ENCODE assay signal across 1 cellular context in genomic region chr7:99325597-99326407, GRCh38.
TF ChIP-seq lines count a peak whose summit lies in the region.

ARPC1A (plus strand) TSS chr7:99325898; CDS start chr7:99333354, 7,456 bp downstream.

TF ChIP-seq in HepG2, 621 proteins besides CTCF, POLR2A, EP300 and RAD21 (continued from another document and continues in another):
- peak; percentile 95 for TF ChIP-seq ZNF770 (CRISPR knock-in tag; IDR thresholded peaks at IDR 0.05)
- peak; percentile 64; the same call in 1 of the 2 replicates for TF ChIP-seq ZSCAN30 (CRISPR knock-in tag; IDR thresholded peaks at IDR 0.05)
- peak; percentile 87; the same call in 1 of the 2 replicates for TF ChIP-seq NR0B2 (CRISPR knock-in tag; IDR thresholded peaks at IDR 0.05)
- no peak for TF ChIP-seq USF2 (IDR thresholded peaks at IDR 0.05; ENCODE audit: low read depth, low read length)
- TF ChIP-seq USF2 (CRISPR knock-in tag; IDR thresholded peaks at IDR 0.05; ENCODE audit: borderline replicate concordance) = no peak; the same call in 1 of the 2 replicates
- TF ChIP-seq ZNF260 (CRISPR knock-in tag; IDR thresholded peaks at IDR 0.05; ENCODE audit: borderline replicate concordance, low read depth) = no peak
- no peak for TF ChIP-seq ZNF746 (CRISPR knock-in tag; IDR thresholded peaks at IDR 0.05)
- no peak for TF ChIP-seq CSRNP2 (CRISPR knock-in tag; conservative IDR thresholded peaks at IDR 0.05; ENCODE audit: low read depth)
- TF ChIP-seq ATF5 (CRISPR knock-in tag; IDR thresholded peaks at IDR 0.05; ENCODE audit: low read depth) = no peak
- peak; percentile 44; the same call in 1 of the 2 replicates for TF ChIP-seq WIZ (CRISPR knock-in tag; IDR thresholded peaks at IDR 0.05)
- no peak for TF ChIP-seq ATF1 (CRISPR knock-in tag; IDR thresholded peaks at IDR 0.05)
- no peak for TF ChIP-seq SIX1 (CRISPR knock-in tag; IDR thresholded peaks at IDR 0.05; ENCODE audit: borderline replicate concordance)
- TF ChIP-seq ASH2L (IDR thresholded peaks at IDR 0.05; ENCODE audit: insufficient read length, low read depth, low read length) = peak; percentile 77
- peak; percentile 54; the same call in 1 of the 2 replicates for TF ChIP-seq SP4 (CRISPR knock-in tag; IDR thresholded peaks at IDR 0.05)
- TF ChIP-seq MAFG (CRISPR knock-in tag; IDR thresholded peaks at IDR 0.05) = no peak
- TF ChIP-seq RNF2 (conservative IDR thresholded peaks at IDR 0.05; ENCODE audit: low read depth) = no peak
- TF ChIP-seq ZNF740 (CRISPR knock-in tag; IDR thresholded peaks at IDR 0.05) = peak; percentile 73
- TF ChIP-seq GLMP (CRISPR knock-in tag; IDR thresholded peaks at IDR 0.05; ENCODE audit: borderline replicate concordance) = no peak
- no peak for TF ChIP-seq ZNF276 (CRISPR knock-in tag; IDR thresholded peaks at IDR 0.05; ENCODE audit: low read depth)
- peak; percentile 66; the same call in 1 of the 2 replicates for TF ChIP-seq KDM5A (IDR thresholded peaks at IDR 0.05; ENCODE audit: borderline replicate concordance, low read length)
- TF ChIP-seq SMAD3 (CRISPR knock-in tag; IDR thresholded peaks at IDR 0.05) = peak; percentile 40; the same call in 1 of the 2 replicates
- peak; percentile 89 for TF ChIP-seq XRCC5 (optimal IDR thresholded peaks at IDR 0.05; ENCODE audit: low read length)
- TF ChIP-seq ZFP36 (IDR thresholded peaks at IDR 0.05; ENCODE audit: borderline replicate concordance, low read depth, low read length, partially characterized antibody) = no peak
- TF ChIP-seq KLF6 (CRISPR knock-in tag; IDR thresholded peaks at IDR 0.05) = peak; percentile 89
- TF ChIP-seq BRF2 (CRISPR knock-in tag; IDR thresholded peaks at IDR 0.05) = no peak
- TF ChIP-seq SNAPC2 (CRISPR knock-in tag; IDR thresholded peaks at IDR 0.05) = no peak
- peak; percentile 73; the same call in 1 of the 2 replicates for TF ChIP-seq ZBTB26 (CRISPR knock-in tag; IDR thresholded peaks at IDR 0.05; ENCODE audit: borderline replicate concordance)
- no peak for TF ChIP-seq CHD2 (IDR thresholded peaks at IDR 0.05; ENCODE audit: low read depth, low read length)
- TF ChIP-seq ZIK1 (CRISPR knock-in tag; IDR thresholded peaks at IDR 0.05; ENCODE audit: borderline replicate concordance, low read depth) = peak; percentile 91; the same call in 1 of the 2 replicates
- no peak; the same call in 1 of the 2 replicates for TF ChIP-seq ZNF691 (CRISPR knock-in tag; IDR thresholded peaks at IDR 0.05; ENCODE audit: borderline replicate concordance, low read depth)
- no peak for TF ChIP-seq NFRKB (IDR thresholded peaks at IDR 0.05)
- TF ChIP-seq MLX (CRISPR knock-in tag; IDR thresholded peaks at IDR 0.05) = no peak
- TF ChIP-seq ISX (CRISPR knock-in tag; conservative IDR thresholded peaks at IDR 0.05) = no peak
- peak; percentile 23; the same call in 1 of the 2 replicates for TF ChIP-seq FOXP4 (CRISPR knock-in tag; IDR thresholded peaks at IDR 0.05)
- TF ChIP-seq SRSF1 (optimal IDR thresholded peaks at IDR 0.05; ENCODE audit: low read depth, low read length) = peak; percentile 31
